Comparison of ENCODE assay signal across 19 cellular contexts in the genomic region with DNA sequence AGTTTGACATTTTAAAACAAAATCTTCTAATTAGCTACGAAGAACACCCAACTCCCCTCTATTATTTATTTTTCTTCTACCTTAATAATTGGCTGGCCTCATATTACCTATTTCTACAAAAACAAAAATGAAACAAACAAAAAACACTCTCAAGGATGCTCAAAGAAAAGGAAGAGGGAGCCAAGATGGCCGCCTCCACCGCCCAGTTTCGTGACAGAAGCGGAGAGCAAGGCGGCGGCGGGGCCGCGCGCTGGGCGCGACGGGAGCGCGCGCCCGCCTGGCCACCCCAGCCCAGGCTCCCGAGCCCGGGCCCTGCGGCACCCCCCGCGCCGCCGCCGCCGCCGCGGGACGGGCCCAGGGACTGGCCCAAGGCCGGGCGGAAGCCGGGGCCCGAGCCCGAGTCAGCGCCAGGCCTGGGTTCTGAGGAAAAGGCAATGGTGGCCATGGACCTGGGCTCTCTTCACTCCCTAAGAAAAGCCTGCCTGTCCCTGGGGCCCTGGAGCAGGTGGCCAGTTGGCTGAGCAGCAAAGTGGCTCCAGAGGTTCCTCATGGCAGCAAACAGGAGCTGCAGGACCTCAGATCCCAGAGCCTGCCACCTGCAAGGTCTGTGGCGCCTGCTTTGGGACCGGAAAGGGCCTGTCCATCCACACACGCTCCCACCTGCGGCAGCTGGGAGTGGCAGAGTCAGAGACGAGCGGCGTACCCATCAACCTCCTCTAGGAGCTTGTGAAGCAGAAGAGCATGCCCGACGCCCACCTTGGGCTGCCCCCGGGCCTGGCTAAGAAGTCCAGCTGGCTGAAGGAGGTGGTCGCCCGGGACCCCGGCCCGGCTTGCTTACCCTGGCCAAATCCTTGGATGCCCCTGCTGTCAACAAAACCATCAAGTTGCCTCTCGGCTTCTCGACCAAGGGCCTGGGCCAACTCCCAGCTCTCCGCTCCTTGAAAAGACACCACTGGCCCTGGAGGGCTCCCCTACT.
"Had no signal": no experiment of that assay in that cellular context is flagged by ENCODE, and none has a peak within 500 bp of the region (broad histone marks: within the 10 kb centered on the region; RNA-seq: fewer than 3 reads in every experiment).

No MANE protein-coding gene starts in this region.

- H3K4me1 ChIP-seq: left ventricle myocardium inferior, parathyroid adenoma, tibial artery had no signal

- H3K27me3 ChIP-seq: tibial artery had no signal

- H3K27ac ChIP-seq: left ventricle myocardium inferior, parathyroid adenoma, tibial artery, VCaP had no signal

- DNase-seq: activated CD4-positive, alpha-beta memory T cell treated with anti-CD3 and anti-CD28 coated beads, Interleukin-2, amount 10 ng/mL, durations not matched to agents 7 days and 5 days; activated CD4-positive, alpha-beta T cell treated with anti-CD3 and anti-CD28 coated beads, Interleukin-2, amount 10 ng/mL, durations not matched to agents 24 days and 14 days; activated effector memory CD4-positive, alpha-beta T cell treated with Interleukin-2 at 50 U/mL for 16 hours; activated naive CD4-positive, alpha-beta T cell treated with anti-CD3 and anti-CD28 coated beads for 36 hours; activated T-cell treated with anti-CD3 and anti-CD28 coated beads, Interleukin-2, amount 50 U/mL, for 72 hours; amygdala; effector CD4-positive, alpha-beta T cell; foreskin fibroblast; immature natural killer cell; kidney glomerular epithelial cell; left ventricle myocardium inferior; stimulated activated CD4-positive, alpha-beta T cell treated with anti-CD3 and anti-CD28 coated beads, Interleukin-2, amount 100 ng/mL, for 48 hours; stimulated activated CD8-positive, alpha-beta memory T cell treated with anti-CD3 and anti-CD28 coated beads, Interleukin-4, amount 100 ng/mL, for 48 hours; stimulated activated naive CD4-positive, alpha-beta T cell; substantia nigra; tibial artery had no signal

- H3K4me3 ChIP-seq: left ventricle myocardium inferior, tibial artery had no signal

- ATAC-seq: activated CD4-positive, CD25-positive, alpha-beta regulatory T cell treated with anti-CD3 and anti-CD28 coated beads, Interleukin-2, amount 50 U/mL, for 24 hours; activated T-cell treated with anti-CD3 and anti-CD28 coated beads, Interleukin-2, amount 50 U/mL, for 72 hours had no signal

- H3K36me3 ChIP-seq: left ventricle myocardium inferior, tibial artery had no signal
